In the genomic region with DNA sequence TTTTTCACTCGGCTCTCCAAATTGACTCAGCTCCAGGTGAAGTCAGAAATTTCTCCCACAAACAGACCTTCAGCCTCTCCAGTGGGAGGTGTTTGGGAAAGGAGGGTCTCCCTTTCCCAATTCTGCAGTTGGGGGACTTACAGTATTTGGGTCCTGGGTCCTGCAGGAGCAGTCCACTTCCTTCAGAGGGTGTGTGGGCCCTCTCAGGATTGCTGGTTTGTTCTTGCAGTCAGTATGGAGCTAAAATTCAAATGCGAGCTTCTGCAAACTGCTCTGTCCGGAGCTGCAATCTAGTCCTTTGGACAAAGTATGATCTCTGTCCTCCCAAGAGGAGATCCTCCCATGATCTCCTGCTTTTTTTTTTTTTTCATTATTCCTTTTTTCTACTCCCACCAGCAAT, we compare ENCODE assay signal across 19 cellular contexts.
DNase-seq lines count a peak whose midpoint lies in the region; ATAC-seq, FAIRE-seq and TF ChIP-seq lines count a peak whose summit lies in the region.
"Had no signal": no experiment of that assay in that cellular context is flagged by ENCODE, and none has a peak within 500 bp of the region (broad histone marks: within the 10 kb centered on the region; RNA-seq: fewer than 3 reads in every experiment).

No MANE protein-coding gene starts in this region.

- WGBS in K562 (ENCODE audit: insufficient coverage, low coverage, missing lambda C conversion rate): 58% methylated on average over 2 of the region's 3 CpGs
- WGBS in mesendoderm (ENCODE audit: extremely low coverage, insufficient coverage, low lambda C conversion rate): no CpG with 5 or more reads among the region's 3 CpGs
- WGBS in trophoblast cell (ENCODE audit: extremely low coverage, insufficient coverage, insufficient read length): no CpG with 5 or more reads among the region's 3 CpGs

- peaks cover 6% of the 10 kb centered on the region; the same call in 1 of the 2 replicates for H3K4me1 ChIP-seq in HUES48 (ENCODE audit: control insufficient read depth, insufficient read depth, low read length)
- H3K4me1 ChIP-seq in K562 (replicated peaks in 1 of 2; ENCODE audit: control insufficient read depth in 2 of 2, insufficient read depth in 2 of 2, low read length in 2 of 2): no peaks in the 10 kb centered on the region; a peak in 1 of 5 replicates
- H3K4me1 ChIP-seq in mesendoderm (ENCODE audit: control insufficient read depth, low read depth, low read length): no peaks in the 10 kb centered on the region
- H3K4me1 ChIP-seq in trophoblast cell (ENCODE audit: control insufficient read depth in 1 of 2, insufficient read depth in 2 of 2, low read length in 2 of 2): no peaks in the 10 kb centered on the region

- H3K79me2 ChIP-seq in K562 (ENCODE audit: control insufficient read depth, insufficient read depth, low read length) (no peaks in the 10 kb centered on the region), mesendoderm (ENCODE audit: control insufficient read depth, insufficient read depth, low read length) (no peaks in the 10 kb centered on the region), trophoblast cell (ENCODE audit: control insufficient read depth, insufficient read depth, low read length, poor library complexity) (no peaks in the 10 kb centered on the region)

- no peak overlapping the region for H4K8ac ChIP-seq in mesendoderm (ENCODE audit: low read depth, low read length)
- H4K8ac ChIP-seq in trophoblast cell (ENCODE audit: low read depth, low read length): no peak overlapping the region

- no peak for FAIRE-seq in K562 (lab: Jason Lieb, UNC)
- FAIRE-seq: A204.1, GM12878, GM18507 had no signal

- H3K9ac ChIP-seq in HUES48 (ENCODE audit: low read depth, low read length) (no peak overlapping the region), K562 (ENCODE audit: insufficient read depth in 1 of 2, low read depth in 2 of 2, low read length in 2 of 2) (no peak overlapping the region), mesendoderm (ENCODE audit: low read length) (no peak overlapping the region), trophoblast cell (ENCODE audit: low read length) (no peak overlapping the region)

- no peaks in the 10 kb centered on the region for H3K79me1 ChIP-seq in mesendoderm (ENCODE audit: low read length)
- H3K79me1 ChIP-seq in trophoblast cell (ENCODE audit: low read length): no peaks in the 10 kb centered on the region

- peak overlapping the region; percentile 39 for H3K18ac ChIP-seq in mesendoderm (ENCODE audit: low read length)
- H3K18ac ChIP-seq in trophoblast cell (ENCODE audit: low read length): no peak overlapping the region

- H3K56ac ChIP-seq in mesendoderm (ENCODE audit: low read length): no peak overlapping the region

- no peak overlapping the region for H2BK12ac ChIP-seq in trophoblast cell (ENCODE audit: low read length)

- no peaks in the 10 kb centered on the region for H3K36me3 ChIP-seq in HUES48 (ENCODE audit: control insufficient read depth, insufficient read depth, low read length)
- no peaks in the 10 kb centered on the region for H3K36me3 ChIP-seq in K562 (ENCODE audit: control insufficient read depth, insufficient read depth, low read length)
- no peaks in the 10 kb centered on the region for H3K36me3 ChIP-seq in mesendoderm (ENCODE audit: control insufficient read depth, insufficient read depth, low read length)
- H3K36me3 ChIP-seq in trophoblast cell (ENCODE audit: control insufficient read depth in 1 of 2, insufficient read depth in 2 of 2, low read length in 2 of 2): no peaks in the 10 kb centered on the region

- no peak overlapping the region for H2BK15ac ChIP-seq in mesendoderm (replicated peaks; ENCODE audit: low read depth)

- H3K4ac ChIP-seq in mesendoderm (ENCODE audit: low read depth, low read length): no peak overlapping the region
- H3K4ac ChIP-seq in trophoblast cell (ENCODE audit: low read depth, low read length): no peak overlapping the region

- TF ChIP-seq RAD21 in K562 (CRISPR knock-in tag; conservative IDR thresholded peaks at IDR 0.05 in 1 of 2, IDR thresholded peaks at IDR 0.05 in 1 of 2): no peak

- H2AK5ac ChIP-seq in mesendoderm (ENCODE audit: low read length): no peak overlapping the region
- no peak overlapping the region for H2AK5ac ChIP-seq in trophoblast cell (ENCODE audit: low read length)

- no TSS peak for BruUV-seq in K562 (replicated peaks; lab: Mats Ljungman, UMichigan)

- H3K4me2 ChIP-seq in K562 (ENCODE audit: insufficient read depth, low read length): no peak overlapping the region
- no peak overlapping the region for H3K4me2 ChIP-seq in mesendoderm (ENCODE audit: low read length)
- no peak overlapping the region for H3K4me2 ChIP-seq in trophoblast cell (ENCODE audit: low read length)

- TF ChIP-seq CTCF in K562 (IDR thresholded peaks at IDR 0.05 in 2 of 3, conservative IDR thresholded peaks at IDR 0.05 in 1 of 3; ENCODE audit: insufficient read depth in 2 of 3, low read depth in 1 of 3, low read length in 3 of 3): no peak

- H3K27me3 ChIP-seq in HUES48 (ENCODE audit: control insufficient read depth, insufficient read depth, low read length) (no peaks in the 10 kb centered on the region), K562 (ENCODE audit: control insufficient read depth in 2 of 2, insufficient read depth in 2 of 2, low read length in 2 of 2) (no peaks in the 10 kb centered on the region), mesendoderm (ENCODE audit: insufficient read depth, low read length, poor library complexity) (no peaks in the 10 kb centered on the region), trophoblast cell (ENCODE audit: insufficient read depth, low read length) (no peaks in the 10 kb centered on the region)

- no peak overlapping the region for H4K5ac ChIP-seq in mesendoderm (ENCODE audit: low read length)

- no peaks in the 10 kb centered on the region for H4K20me1 ChIP-seq in K562 (replicated peaks; ENCODE audit: control insufficient read depth, insufficient read depth, low read length)

- H2AFZ ChIP-seq in K562 (ENCODE audit: low read depth, low read length): peak overlapping the region; percentile 63; the same call in 1 of the 2 replicates
- H2AFZ ChIP-seq in trophoblast cell (ENCODE audit: insufficient read depth, low read length, poor library complexity): peak overlapping the region; percentile 3

- peaks cover 13% of the 10 kb centered on the region for H3K9me3 Mint-ChIP-seq in activated CD4-positive, alpha-beta T cell treated with anti-CD3 and anti-CD28 coated beads, Interleukin-2, amount 10 ng/mL, durations not matched to agents 7 days and 5 days
- H3K9me3 Mint-ChIP-seq: HFFc6 had no signal

- peaks cover 4% of the 10 kb centered on the region for H3K4me1 Mint-ChIP-seq in activated CD4-positive, alpha-beta T cell treated with anti-CD3 and anti-CD28 coated beads, Interleukin-2, amount 10 ng/mL, durations not matched to agents 7 days and 5 days
- H3K4me1 Mint-ChIP-seq: B cell had no signal

- no peak overlapping the region for H4K91ac ChIP-seq in trophoblast cell (ENCODE audit: low read depth, low read length)

- H4K12ac ChIP-seq in trophoblast cell (ENCODE audit: low read depth, low read length): no peak overlapping the region

- ATAC-seq in K562: no peak
- no peak for ATAC-seq in HG02642 (IDR thresholded peaks at IDR 0.05; ENCODE audit: poor library complexity, unreplicated experiment)
- ATAC-seq: GM12878 had no signal

- DNase-seq in K562 (ENCODE audit: extremely low read depth in 1 of 4, low spot score in 3 of 4) (no peak), mesendoderm (peak; percentile 41), trophoblast cell (no peak), NCI-H2029 (lab: John Stamatoyannopoulos, UW) (no peak)
- no peak for DNase-seq in activated CD4-positive, alpha-beta T cell treated with anti-CD3 and anti-CD28 coated beads, Interleukin-2, amount 10 ng/mL, durations not matched to agents 7 days and 5 days
- DNase-seq: Calu3; CD4-positive, alpha-beta T cell; DMS 273 treated with DMSO at 0.1 percent for 48 hours; DMS79; GOT3; HCEC 1CT; HFFc6 had no signal

- H3K4me3 Mint-ChIP-seq in activated CD4-positive, alpha-beta T cell treated with anti-CD3 and anti-CD28 coated beads, Interleukin-2, amount 10 ng/mL, durations not matched to agents 7 days and 5 days: no peak overlapping the region
- H3K4me3 Mint-ChIP-seq: B cell; CD4-positive, alpha-beta T cell; HFFc6 had no signal

- H3K9me3 ChIP-seq in HUES48 (ENCODE audit: control insufficient read depth, insufficient read depth, low read length): peaks cover 4% of the 10 kb centered on the region; the same call in 1 of the 2 replicates
- no peaks in the 10 kb centered on the region for H3K9me3 ChIP-seq in K562 (replicated peaks; ENCODE audit: control insufficient read depth, insufficient read depth, low read depth, low read length)
- no peaks in the 10 kb centered on the region for H3K9me3 ChIP-seq in trophoblast cell (ENCODE audit: insufficient read depth, low read depth, low read length)

- H3K27me3 Mint-ChIP-seq in activated CD4-positive, alpha-beta T cell treated with anti-CD3 and anti-CD28 coated beads, Interleukin-2, amount 10 ng/mL, durations not matched to agents 7 days and 5 days: peaks cover 14% of the 10 kb centered on the region
- H3K27me3 Mint-ChIP-seq: CD4-positive, alpha-beta T cell had no signal

- intact Hi-C loops in K562 (cut with micrococcal nuclease): no loop called here

- TF ChIP-seq EP300 in K562 (IDR thresholded peaks at IDR 0.05; ENCODE audit: low read length): no peak

- CTCF ChIA-PET in K562 (lab: Yijun Ruan, JAX; ENCODE audit: low intra/inter-chr PET ratio): no interaction called here
- CTCF ChIA-PET in activated CD4-positive, alpha-beta T cell treated with anti-CD3 and anti-CD28 coated beads, Interleukin-2, amount 10 ng/mL, durations not matched to agents 7 days and 5 days (lab: Charles Lee): no interaction called here

- no peak overlapping the region for H3K14ac ChIP-seq in trophoblast cell (ENCODE audit: low read length)

- H3K27ac ChIP-seq in HUES48 (ENCODE audit: low read depth, low read length): peak overlapping the region; percentile 14
- H3K27ac ChIP-seq in K562 (ENCODE audit: extremely low read depth, low read depth, low read length): no peak overlapping the region
- H3K27ac ChIP-seq in mesendoderm (ENCODE audit: low read depth, low read length): peak overlapping the region; percentile 27
- no peak overlapping the region for H3K27ac ChIP-seq in trophoblast cell (ENCODE audit: low read depth, low read length)
- H3K27ac ChIP-seq: HL-60 had no signal

- no peak overlapping the region for H3K23ac ChIP-seq in mesendoderm (ENCODE audit: low read length)
- no peak overlapping the region for H3K23ac ChIP-seq in trophoblast cell (ENCODE audit: low read length)

- no peak overlapping the region for H2BK5ac ChIP-seq in mesendoderm (ENCODE audit: low read length)
- no peak overlapping the region for H2BK5ac ChIP-seq in trophoblast cell (ENCODE audit: low read depth, low read length, poor library complexity)

- in situ Hi-C loops in K562 (cut with MboI): no loop called here

- no peak overlapping the region for H3K27ac Mint-ChIP-seq in activated CD4-positive, alpha-beta T cell treated with anti-CD3 and anti-CD28 coated beads, Interleukin-2, amount 10 ng/mL, durations not matched to agents 7 days and 5 days
- H3K27ac Mint-ChIP-seq: B cell; CD4-positive, alpha-beta T cell; HFFc6 had no signal

- POLR2A ChIA-PET in K562 (lab: Yijun Ruan, JAX): no interaction called here
- POLR2A ChIA-PET in activated CD4-positive, alpha-beta T cell treated with anti-CD3 and anti-CD28 coated beads, Interleukin-2, amount 10 ng/mL, durations not matched to agents 7 days and 5 days (lab: Charles Lee): interaction anchor here (0.6 kb wide), 1 partner anchor 708 kb away, joined by 4 read pairs; no protein-coding TSS in a partner anchor

- TF ChIP-seq POLR2A in K562 (conservative IDR thresholded peaks at IDR 0.05): no peak

- no peaks in the 10 kb centered on the region for H3K36me3 Mint-ChIP-seq in activated CD4-positive, alpha-beta T cell treated with anti-CD3 and anti-CD28 coated beads, Interleukin-2, amount 10 ng/mL, durations not matched to agents 7 days and 5 days (ENCODE audit: low read depth)

- H3K4me3 ChIP-seq in HUES48 (ENCODE audit: low read depth, low read length): no peak overlapping the region
- no peak overlapping the region for H3K4me3 ChIP-seq in K562
- H3K4me3 ChIP-seq in mesendoderm (ENCODE audit: low read length): no peak overlapping the region
- H3K4me3 ChIP-seq in trophoblast cell (ENCODE audit: low read depth, low read length): no peak overlapping the region
- H3K4me3 ChIP-seq: GM12878 had no signal

- no peaks in the 10 kb centered on the region for H3K9me1 ChIP-seq in K562 (ENCODE audit: control insufficient read depth, insufficient read depth, low read length)

- H2BK120ac ChIP-seq in mesendoderm (ENCODE audit: low read depth, low read length) (no peak overlapping the region), trophoblast cell (ENCODE audit: insufficient read depth, low read length, poor library complexity) (no peak overlapping the region)

Comparison
In these comparisons a context has a peak if more than half of its experiments do, and no peak if none do; other contexts are left out.
1. H3K27ac ChIP-seq: peak in HUES48 (single experiment) and mesendoderm (single experiment); none in K562 (single experiment) and trophoblast cell (single experiment).